ENCODE assay signal across 1 cellular context in the genomic region with DNA sequence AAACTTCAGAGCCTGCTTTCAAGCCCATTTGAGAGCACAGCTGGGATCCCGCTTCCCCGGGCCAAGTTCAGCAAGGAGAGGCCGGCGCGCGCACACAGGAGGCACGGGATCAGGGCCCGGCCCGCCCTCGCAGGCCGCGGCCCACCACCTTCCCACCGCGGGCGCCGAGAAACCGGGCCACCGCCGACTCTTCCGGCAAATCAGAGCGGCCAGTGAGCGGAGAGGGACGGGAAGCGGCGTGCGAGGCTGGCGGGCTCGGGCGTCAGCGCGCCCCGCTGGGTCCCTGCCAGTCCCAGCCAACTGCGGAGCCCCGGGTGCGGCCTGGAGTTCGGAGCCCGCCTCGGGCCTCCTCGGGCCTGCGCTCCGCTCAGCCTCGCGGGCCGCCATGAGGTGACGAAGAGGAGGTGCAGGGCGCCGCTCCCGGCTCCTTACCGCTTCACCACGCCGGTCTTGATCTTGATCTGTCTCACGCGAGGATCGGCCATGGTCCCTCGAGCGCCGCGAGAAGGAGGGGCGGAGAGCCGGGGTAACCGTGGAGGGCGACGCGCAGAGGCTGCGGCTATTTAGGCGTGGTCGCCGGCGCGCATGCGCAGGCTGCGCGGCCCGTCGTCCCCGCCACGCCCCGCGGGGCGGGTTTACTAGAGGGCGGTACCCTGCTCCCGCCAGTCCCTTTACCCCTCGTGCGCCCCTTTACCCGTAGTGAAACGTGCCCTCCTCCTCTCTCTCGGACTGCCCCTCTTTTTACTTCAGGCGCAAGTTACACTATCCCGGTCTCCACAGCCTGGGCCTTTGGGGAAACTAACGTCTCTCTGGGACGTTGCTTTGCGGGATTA.
A peak's percentile ranks its signal among the peaks of the same experiment; 100 is the strongest.
TF ChIP-seq lines count a peak whose summit lies in the region.

A gene with protein sequence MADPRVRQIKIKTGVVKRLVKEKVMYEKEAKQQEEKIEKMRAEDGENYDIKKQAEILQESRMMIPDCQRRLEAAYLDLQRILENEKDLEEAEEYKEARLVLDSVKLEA (minus strand): TSS at position 567 of the 833 bp plus-strand sequence. CDS start 82 bp downstream, at position 485.

TF ChIP-seq in K562, 482 proteins besides CTCF, POLR2A, EP300 and RAD21 (continued from another document and continues in another):
- TF ChIP-seq TFAM (CRISPR knock-in tag; conservative IDR thresholded peaks at IDR 0.05): no peak
- no peak for TF ChIP-seq NR2F6 (CRISPR knock-in tag; IDR thresholded peaks at IDR 0.05)
- TF ChIP-seq TAF1 (IDR thresholded peaks at IDR 0.05; ENCODE audit: control insufficient read depth, extremely low read depth, insufficient read depth, low read length, severe bottlenecking): peak; percentile 66
- no peak for TF ChIP-seq ZNF445 (CRISPR knock-in tag; IDR thresholded peaks at IDR 0.05; ENCODE audit: low read depth)
- no peak for TF ChIP-seq SRF (CRISPR knock-in tag; IDR thresholded peaks at IDR 0.05)
- peak; percentile 94 for TF ChIP-seq POLR2G (IDR thresholded peaks at IDR 0.05; ENCODE audit: low read depth, low read length)
- peak; percentile 99 for TF ChIP-seq NRF1 (conservative IDR thresholded peaks at IDR 0.05 in 1 of 2, IDR thresholded peaks at IDR 0.05 in 1 of 2)
- TF ChIP-seq NCOR1 (IDR thresholded peaks at IDR 0.05): no peak
- no peak for TF ChIP-seq SRSF7 (optimal IDR thresholded peaks at IDR 0.05; ENCODE audit: low read depth, low read length)
- no peak for TF ChIP-seq ZBED1 (IDR thresholded peaks at IDR 0.05)
- no peak for TF ChIP-seq MTA1 (IDR thresholded peaks at IDR 0.05; ENCODE audit: borderline replicate concordance)
- TF ChIP-seq NR2C1 (IDR thresholded peaks at IDR 0.05): no peak
- TF ChIP-seq NR2C1 (tag; IDR thresholded peaks at IDR 0.05): no peak
- TF ChIP-seq CCNT2 (IDR thresholded peaks at IDR 0.05; ENCODE audit: borderline replicate concordance, extremely low read depth, insufficient read length, low read depth, low read length): peak; percentile 53
- TF ChIP-seq PCBP2 (IDR thresholded peaks at IDR 0.05; ENCODE audit: low read depth, low read length, poor library complexity, severe bottlenecking): no peak
- TF ChIP-seq ELF1 (tag; IDR thresholded peaks at IDR 0.05): no peak
- TF ChIP-seq, protein P1, sequence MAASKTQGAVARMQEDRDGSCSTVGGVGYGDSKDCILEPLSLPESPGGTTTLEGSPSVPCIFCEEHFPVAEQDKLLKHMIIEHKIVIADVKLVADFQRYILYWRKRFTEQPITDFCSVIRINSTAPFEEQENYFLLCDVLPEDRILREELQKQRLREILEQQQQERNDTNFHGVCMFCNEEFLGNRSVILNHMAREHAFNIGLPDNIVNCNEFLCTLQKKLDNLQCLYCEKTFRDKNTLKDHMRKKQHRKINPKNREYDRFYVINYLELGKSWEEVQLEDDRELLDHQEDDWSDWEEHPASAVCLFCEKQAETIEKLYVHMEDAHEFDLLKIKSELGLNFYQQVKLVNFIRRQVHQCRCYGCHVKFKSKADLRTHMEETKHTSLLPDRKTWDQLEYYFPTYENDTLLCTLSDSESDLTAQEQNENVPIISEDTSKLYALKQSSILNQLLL (CRISPR knock-in tag; IDR thresholded peaks at IDR 0.05; ENCODE audit: borderline replicate concordance): no peak
- no peak for TF ChIP-seq NUFIP1 (IDR thresholded peaks at IDR 0.05; ENCODE audit: partially characterized antibody)
- no peak for TF ChIP-seq SETDB1 (IDR thresholded peaks at IDR 0.05; ENCODE audit: low read length)
- TF ChIP-seq, protein P2, sequence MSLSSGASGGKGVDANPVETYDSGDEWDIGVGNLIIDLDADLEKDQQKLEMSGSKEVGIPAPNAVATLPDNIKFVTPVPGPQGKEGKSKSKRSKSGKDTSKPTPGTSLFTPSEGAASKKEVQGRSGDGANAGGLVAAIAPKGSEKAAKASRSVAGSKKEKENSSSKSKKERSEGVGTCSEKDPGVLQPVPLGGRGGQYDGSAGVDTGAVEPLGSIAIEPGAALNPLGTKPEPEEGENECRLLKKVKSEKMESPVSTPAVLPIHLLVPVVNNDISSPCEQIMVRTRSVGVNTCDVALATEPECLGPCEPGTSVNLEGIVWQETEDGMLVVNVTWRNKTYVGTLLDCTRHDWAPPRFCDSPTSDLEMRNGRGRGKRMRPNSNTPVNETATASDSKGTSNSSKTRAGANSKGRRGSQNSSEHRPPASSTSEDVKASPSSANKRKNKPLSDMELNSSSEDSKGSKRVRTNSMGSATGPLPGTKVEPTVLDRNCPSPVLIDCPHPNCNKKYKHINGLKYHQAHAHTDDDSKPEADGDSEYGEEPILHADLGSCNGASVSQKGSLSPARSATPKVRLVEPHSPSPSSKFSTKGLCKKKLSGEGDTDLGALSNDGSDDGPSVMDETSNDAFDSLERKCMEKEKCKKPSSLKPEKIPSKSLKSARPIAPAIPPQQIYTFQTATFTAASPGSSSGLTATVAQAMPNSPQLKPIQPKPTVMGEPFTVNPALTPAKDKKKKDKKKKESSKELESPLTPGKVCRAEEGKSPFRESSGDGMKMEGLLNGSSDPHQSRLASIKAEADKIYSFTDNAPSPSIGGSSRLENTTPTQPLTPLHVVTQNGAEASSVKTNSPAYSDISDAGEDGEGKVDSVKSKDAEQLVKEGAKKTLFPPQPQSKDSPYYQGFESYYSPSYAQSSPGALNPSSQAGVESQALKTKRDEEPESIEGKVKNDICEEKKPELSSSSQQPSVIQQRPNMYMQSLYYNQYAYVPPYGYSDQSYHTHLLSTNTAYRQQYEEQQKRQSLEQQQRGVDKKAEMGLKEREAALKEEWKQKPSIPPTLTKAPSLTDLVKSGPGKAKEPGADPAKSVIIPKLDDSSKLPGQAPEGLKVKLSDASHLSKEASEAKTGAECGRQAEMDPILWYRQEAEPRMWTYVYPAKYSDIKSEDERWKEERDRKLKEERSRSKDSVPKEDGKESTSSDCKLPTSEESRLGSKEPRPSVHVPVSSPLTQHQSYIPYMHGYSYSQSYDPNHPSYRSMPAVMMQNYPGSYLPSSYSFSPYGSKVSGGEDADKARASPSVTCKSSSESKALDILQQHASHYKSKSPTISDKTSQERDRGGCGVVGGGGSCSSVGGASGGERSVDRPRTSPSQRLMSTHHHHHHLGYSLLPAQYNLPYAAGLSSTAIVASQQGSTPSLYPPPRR (CRISPR knock-in tag; IDR thresholded peaks at IDR 0.05; ENCODE audit: borderline replicate concordance): 0 out of 2 replicates have a peak, but pooled peaks have one; percentile 37
- no peak for TF ChIP-seq HNRNPK (IDR thresholded peaks at IDR 0.05; ENCODE audit: low read depth, low read length, poor library complexity, severe bottlenecking)
- peak; percentile 57; the same call in 1 of the 2 replicates for TF ChIP-seq POLR2H (tag; IDR thresholded peaks at IDR 0.05; ENCODE audit: low read depth)
- no peak for TF ChIP-seq RFX7 (CRISPR knock-in tag; IDR thresholded peaks at IDR 0.05)
- peak; percentile 85 for TF ChIP-seq SUPT5H (IDR thresholded peaks at IDR 0.05)
- TF ChIP-seq, protein P3, sequence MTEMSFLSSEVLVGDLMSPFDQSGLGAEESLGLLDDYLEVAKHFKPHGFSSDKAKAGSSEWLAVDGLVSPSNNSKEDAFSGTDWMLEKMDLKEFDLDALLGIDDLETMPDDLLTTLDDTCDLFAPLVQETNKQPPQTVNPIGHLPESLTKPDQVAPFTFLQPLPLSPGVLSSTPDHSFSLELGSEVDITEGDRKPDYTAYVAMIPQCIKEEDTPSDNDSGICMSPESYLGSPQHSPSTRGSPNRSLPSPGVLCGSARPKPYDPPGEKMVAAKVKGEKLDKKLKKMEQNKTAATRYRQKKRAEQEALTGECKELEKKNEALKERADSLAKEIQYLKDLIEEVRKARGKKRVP (CRISPR knock-in tag; IDR thresholded peaks at IDR 0.05): no peak
- TF ChIP-seq SREBF2 (CRISPR knock-in tag; IDR thresholded peaks at IDR 0.05): no peak
- TF ChIP-seq, protein P4, sequence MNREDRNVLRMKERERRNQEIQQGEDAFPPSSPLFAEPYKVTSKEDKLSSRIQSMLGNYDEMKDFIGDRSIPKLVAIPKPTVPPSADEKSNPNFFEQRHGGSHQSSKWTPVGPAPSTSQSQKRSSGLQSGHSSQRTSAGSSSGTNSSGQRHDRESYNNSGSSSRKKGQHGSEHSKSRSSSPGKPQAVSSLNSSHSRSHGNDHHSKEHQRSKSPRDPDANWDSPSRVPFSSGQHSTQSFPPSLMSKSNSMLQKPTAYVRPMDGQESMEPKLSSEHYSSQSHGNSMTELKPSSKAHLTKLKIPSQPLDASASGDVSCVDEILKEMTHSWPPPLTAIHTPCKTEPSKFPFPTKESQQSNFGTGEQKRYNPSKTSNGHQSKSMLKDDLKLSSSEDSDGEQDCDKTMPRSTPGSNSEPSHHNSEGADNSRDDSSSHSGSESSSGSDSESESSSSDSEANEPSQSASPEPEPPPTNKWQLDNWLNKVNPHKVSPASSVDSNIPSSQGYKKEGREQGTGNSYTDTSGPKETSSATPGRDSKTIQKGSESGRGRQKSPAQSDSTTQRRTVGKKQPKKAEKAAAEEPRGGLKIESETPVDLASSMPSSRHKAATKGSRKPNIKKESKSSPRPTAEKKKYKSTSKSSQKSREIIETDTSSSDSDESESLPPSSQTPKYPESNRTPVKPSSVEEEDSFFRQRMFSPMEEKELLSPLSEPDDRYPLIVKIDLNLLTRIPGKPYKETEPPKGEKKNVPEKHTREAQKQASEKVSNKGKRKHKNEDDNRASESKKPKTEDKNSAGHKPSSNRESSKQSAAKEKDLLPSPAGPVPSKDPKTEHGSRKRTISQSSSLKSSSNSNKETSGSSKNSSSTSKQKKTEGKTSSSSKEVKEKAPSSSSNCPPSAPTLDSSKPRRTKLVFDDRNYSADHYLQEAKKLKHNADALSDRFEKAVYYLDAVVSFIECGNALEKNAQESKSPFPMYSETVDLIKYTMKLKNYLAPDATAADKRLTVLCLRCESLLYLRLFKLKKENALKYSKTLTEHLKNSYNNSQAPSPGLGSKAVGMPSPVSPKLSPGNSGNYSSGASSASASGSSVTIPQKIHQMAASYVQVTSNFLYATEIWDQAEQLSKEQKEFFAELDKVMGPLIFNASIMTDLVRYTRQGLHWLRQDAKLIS (CRISPR knock-in tag; IDR thresholded peaks at IDR 0.05): peak; percentile 97
- TF ChIP-seq HNRNPH1 (optimal IDR thresholded peaks at IDR 0.05; ENCODE audit: low read depth, low read length): no peak
- TF ChIP-seq, protein P5, sequence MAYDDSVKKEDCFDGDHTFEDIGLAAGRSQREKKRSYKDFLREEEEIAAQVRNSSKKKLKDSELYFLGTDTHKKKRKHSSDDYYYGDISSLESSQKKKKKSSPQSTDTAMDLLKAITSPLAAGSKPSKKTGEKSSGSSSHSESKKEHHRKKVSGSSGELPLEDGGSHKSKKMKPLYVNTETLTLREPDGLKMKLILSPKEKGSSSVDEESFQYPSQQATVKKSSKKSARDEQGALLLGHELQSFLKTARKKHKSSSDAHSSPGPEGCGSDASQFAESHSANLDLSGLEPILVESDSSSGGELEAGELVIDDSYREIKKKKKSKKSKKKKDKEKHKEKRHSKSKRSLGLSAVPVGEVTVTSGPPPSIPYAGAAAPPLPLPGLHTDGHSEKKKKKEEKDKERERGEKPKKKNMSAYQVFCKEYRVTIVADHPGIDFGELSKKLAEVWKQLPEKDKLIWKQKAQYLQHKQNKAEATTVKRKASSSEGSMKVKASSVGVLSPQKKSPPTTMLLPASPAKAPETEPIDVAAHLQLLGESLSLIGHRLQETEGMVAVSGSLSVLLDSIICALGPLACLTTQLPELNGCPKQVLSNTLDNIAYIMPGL (CRISPR knock-in tag; IDR thresholded peaks at IDR 0.05): peak; percentile 41; the same call in 1 of the 2 replicates
- no peak for TF ChIP-seq KLF6 (CRISPR knock-in tag; IDR thresholded peaks at IDR 0.05; ENCODE audit: borderline replicate concordance)
- no peak for TF ChIP-seq STAT5A (IDR thresholded peaks at IDR 0.05; ENCODE audit: borderline replicate concordance, low read length)
- no peak for TF ChIP-seq ZNF253 (CRISPR knock-in tag; conservative IDR thresholded peaks at IDR 0.05)
- TF ChIP-seq ZNF12 (CRISPR knock-in tag; IDR thresholded peaks at IDR 0.05): no peak
- TF ChIP-seq PRMT5 (CRISPR knock-in tag; IDR thresholded peaks at IDR 0.05): no peak
- TF ChIP-seq, protein P6, sequence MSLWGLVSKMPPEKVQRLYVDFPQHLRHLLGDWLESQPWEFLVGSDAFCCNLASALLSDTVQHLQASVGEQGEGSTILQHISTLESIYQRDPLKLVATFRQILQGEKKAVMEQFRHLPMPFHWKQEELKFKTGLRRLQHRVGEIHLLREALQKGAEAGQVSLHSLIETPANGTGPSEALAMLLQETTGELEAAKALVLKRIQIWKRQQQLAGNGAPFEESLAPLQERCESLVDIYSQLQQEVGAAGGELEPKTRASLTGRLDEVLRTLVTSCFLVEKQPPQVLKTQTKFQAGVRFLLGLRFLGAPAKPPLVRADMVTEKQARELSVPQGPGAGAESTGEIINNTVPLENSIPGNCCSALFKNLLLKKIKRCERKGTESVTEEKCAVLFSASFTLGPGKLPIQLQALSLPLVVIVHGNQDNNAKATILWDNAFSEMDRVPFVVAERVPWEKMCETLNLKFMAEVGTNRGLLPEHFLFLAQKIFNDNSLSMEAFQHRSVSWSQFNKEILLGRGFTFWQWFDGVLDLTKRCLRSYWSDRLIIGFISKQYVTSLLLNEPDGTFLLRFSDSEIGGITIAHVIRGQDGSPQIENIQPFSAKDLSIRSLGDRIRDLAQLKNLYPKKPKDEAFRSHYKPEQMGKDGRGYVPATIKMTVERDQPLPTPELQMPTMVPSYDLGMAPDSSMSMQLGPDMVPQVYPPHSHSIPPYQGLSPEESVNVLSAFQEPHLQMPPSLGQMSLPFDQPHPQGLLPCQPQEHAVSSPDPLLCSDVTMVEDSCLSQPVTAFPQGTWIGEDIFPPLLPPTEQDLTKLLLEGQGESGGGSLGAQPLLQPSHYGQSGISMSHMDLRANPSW (CRISPR knock-in tag; IDR thresholded peaks at IDR 0.05): 0 out of 2 replicates have a peak, but pooled peaks have one; percentile 30
- TF ChIP-seq, protein P7, sequence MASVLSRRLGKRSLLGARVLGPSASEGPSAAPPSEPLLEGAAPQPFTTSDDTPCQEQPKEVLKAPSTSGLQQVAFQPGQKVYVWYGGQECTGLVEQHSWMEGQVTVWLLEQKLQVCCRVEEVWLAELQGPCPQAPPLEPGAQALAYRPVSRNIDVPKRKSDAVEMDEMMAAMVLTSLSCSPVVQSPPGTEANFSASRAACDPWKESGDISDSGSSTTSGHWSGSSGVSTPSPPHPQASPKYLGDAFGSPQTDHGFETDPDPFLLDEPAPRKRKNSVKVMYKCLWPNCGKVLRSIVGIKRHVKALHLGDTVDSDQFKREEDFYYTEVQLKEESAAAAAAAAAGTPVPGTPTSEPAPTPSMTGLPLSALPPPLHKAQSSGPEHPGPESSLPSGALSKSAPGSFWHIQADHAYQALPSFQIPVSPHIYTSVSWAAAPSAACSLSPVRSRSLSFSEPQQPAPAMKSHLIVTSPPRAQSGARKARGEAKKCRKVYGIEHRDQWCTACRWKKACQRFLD (CRISPR knock-in tag; IDR thresholded peaks at IDR 0.05): peak; percentile 89
- no peak for TF ChIP-seq ERF (CRISPR knock-in tag; IDR thresholded peaks at IDR 0.05)
- TF ChIP-seq ZBTB17 (CRISPR knock-in tag; IDR thresholded peaks at IDR 0.05): 0 out of 2 replicates have a peak, but pooled peaks have one; percentile 50
- no peak for TF ChIP-seq SMAD2 (IDR thresholded peaks at IDR 0.05; ENCODE audit: low read depth, low read length)
